In genomic region chr20:1818247-1818840, GRCh38 we compare ENCODE assay signal across 1 cellular context.
TF ChIP-seq lines count a peak whose summit lies in the region.

No MANE protein-coding gene starts in this region.

TF ChIP-seq in H1, 55 proteins besides CTCF, POLR2A, EP300 and RAD21 (continued from another document):
- TF ChIP-seq FOSL1 (IDR thresholded peaks at IDR 0.05; ENCODE audit: insufficient read depth, low read depth, low read length), result no peak
- TF ChIP-seq TCF12 (IDR thresholded peaks at IDR 0.05; ENCODE audit: low read depth, low read length), result no peak
- no peak for TF ChIP-seq SIX5 (IDR thresholded peaks at IDR 0.05; ENCODE audit: low read depth, low read length)
- TF ChIP-seq POLR2AphosphoS5 (IDR thresholded peaks at IDR 0.05; ENCODE audit: low read depth, low read length), result no peak
- TF ChIP-seq CBX5 (IDR thresholded peaks at IDR 0.05; ENCODE audit: low read depth, low read length), result no peak
- TF ChIP-seq MAFK (IDR thresholded peaks at IDR 0.05; ENCODE audit: low read depth, low read length), result no peak
- no peak for TF ChIP-seq EZH2 (IDR thresholded peaks at IDR 0.05; ENCODE audit: low read depth, low read length, severe bottlenecking)
- TF ChIP-seq JUN (IDR thresholded peaks at IDR 0.05; ENCODE audit: low read depth, low read length), result no peak
- no peak for TF ChIP-seq CBX8 (IDR thresholded peaks at IDR 0.05; ENCODE audit: borderline replicate concordance, low read depth, low read length)
- TF ChIP-seq ATF2 (IDR thresholded peaks at IDR 0.05; ENCODE audit: low read length), result no peak
- no peak for TF ChIP-seq RBBP5 (IDR thresholded peaks at IDR 0.05; ENCODE audit: borderline replicate concordance, low read depth, low read length)
- TF ChIP-seq BRCA1 (IDR thresholded peaks at IDR 0.05; ENCODE audit: low read depth, low read length), result no peak
